ENCODE assay signal across 13 cellular contexts in the genomic region with DNA sequence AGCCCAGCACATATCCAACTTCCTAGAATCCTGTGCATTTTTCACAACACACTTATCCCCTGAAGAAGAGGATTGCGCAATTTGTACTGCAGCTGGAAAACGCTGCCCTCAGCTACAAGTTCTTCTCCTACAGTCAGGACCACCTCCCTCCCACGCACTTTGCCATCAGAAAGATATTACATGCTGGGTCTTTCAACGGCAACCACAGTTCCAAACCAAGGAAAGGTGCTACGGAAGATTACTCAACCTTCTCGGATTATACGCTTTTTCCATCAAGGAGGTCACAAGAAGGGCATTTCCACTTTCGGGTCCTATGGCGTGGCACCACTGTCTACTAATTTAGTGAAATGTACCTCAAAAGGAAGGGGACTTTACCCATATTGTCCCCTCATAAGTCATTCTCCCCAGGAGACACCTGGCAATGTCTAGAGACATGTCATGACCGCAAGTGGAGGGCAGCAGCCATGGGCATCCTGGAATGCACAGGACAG. TPM values are rescaled to one million over a fixed set of nuclear protein-coding genes. Genes with fewer than 3 reads are reported as not detected.
DNase-seq lines count a peak whose midpoint lies in the region; ATAC-seq and TF ChIP-seq lines count a peak whose summit lies in the region.
"Had no signal": no experiment of that assay in that cellular context is flagged by ENCODE, and none has a peak within 500 bp of the region (broad histone marks: within the 10 kb centered on the region; RNA-seq: fewer than 3 reads in every experiment).

No MANE protein-coding gene starts in this region.

- no peak overlapping the region for H3K4me3 Mint-ChIP-seq in activated CD8-positive, alpha-beta T cell treated with anti-CD3 and anti-CD28 coated beads for 36 hours
- no peak overlapping the region for H3K4me3 Mint-ChIP-seq in activated CD8-positive, alpha-beta T cell treated with anti-CD3 and anti-CD28 coated beads, Interleukin-2, amount 10 ng/mL, durations not matched to agents 7 days and 5 days
- H3K4me3 Mint-ChIP-seq in natural killer cell, result no peak overlapping the region
- H3K4me3 Mint-ChIP-seq: activated naive CD4-positive, alpha-beta T cell treated with anti-CD3 and anti-CD28 coated beads, Interleukin-2, amount 50 U/mL, for 24 hours had no signal

- H3K4me1 Mint-ChIP-seq in activated CD8-positive, alpha-beta T cell treated with anti-CD3 and anti-CD28 coated beads for 36 hours (ENCODE audit: low read depth), result peaks cover 65% of the 10 kb centered on the region
- H3K4me1 Mint-ChIP-seq in activated CD8-positive, alpha-beta T cell treated with anti-CD3 and anti-CD28 coated beads, Interleukin-2, amount 10 ng/mL, durations not matched to agents 7 days and 5 days (ENCODE audit: low read depth), result peaks cover 24% of the 10 kb centered on the region
- H3K4me1 Mint-ChIP-seq in natural killer cell, result peaks cover 57 to 63% of the 10 kb centered on the region in 2 donors

- H3K9me3 ChIP-seq in SK-N-MC (ENCODE audit: low read depth, low read length), result no peaks in the 10 kb centered on the region
- H3K9me3 ChIP-seq: uterus had no signal

- no peak overlapping the region for H3K27ac ChIP-seq in SK-N-MC
- H3K27ac ChIP-seq: uterus had no signal

- no peaks in the 10 kb centered on the region for H3K27me3 Mint-ChIP-seq in activated CD8-positive, alpha-beta T cell treated with anti-CD3 and anti-CD28 coated beads for 36 hours
- no peaks in the 10 kb centered on the region for H3K27me3 Mint-ChIP-seq in activated CD8-positive, alpha-beta T cell treated with anti-CD3 and anti-CD28 coated beads, Interleukin-2, amount 10 ng/mL, durations not matched to agents 7 days and 5 days (ENCODE audit: low read depth)
- H3K27me3 Mint-ChIP-seq in natural killer cell (ENCODE audit: low read depth in 2 of 2), result no peaks in the 10 kb centered on the region
- H3K27me3 Mint-ChIP-seq: activated naive CD4-positive, alpha-beta T cell treated with anti-CD3 and anti-CD28 coated beads, Interleukin-2, amount 50 U/mL, for 24 hours had no signal

- no peak overlapping the region for H3K9ac ChIP-seq in SK-N-MC (ENCODE audit: insufficient read length)

- H3K9me3 Mint-ChIP-seq in activated CD8-positive, alpha-beta T cell treated with anti-CD3 and anti-CD28 coated beads for 36 hours, result no peaks in the 10 kb centered on the region
- no peaks in the 10 kb centered on the region for H3K9me3 Mint-ChIP-seq in activated CD8-positive, alpha-beta T cell treated with anti-CD3 and anti-CD28 coated beads, Interleukin-2, amount 10 ng/mL, durations not matched to agents 7 days and 5 days (ENCODE audit: insufficient read depth)
- no peaks in the 10 kb centered on the region for H3K9me3 Mint-ChIP-seq in natural killer cell
- H3K9me3 Mint-ChIP-seq: activated naive CD4-positive, alpha-beta T cell treated with anti-CD3 and anti-CD28 coated beads, Interleukin-2, amount 50 U/mL, for 24 hours had no signal

- POLR2A ChIA-PET in activated CD8-positive, alpha-beta T cell treated with anti-CD3 and anti-CD28 coated beads for 36 hours (lab: Charles Lee), result interaction anchor here (0.6 to 1.9 kb wide), 5 partner anchors 9 to 209 kb away, joined by 3 to 8 read pairs (median 3); no protein-coding TSS in a partner anchor
- POLR2A ChIA-PET in activated CD8-positive, alpha-beta T cell treated with anti-CD3 and anti-CD28 coated beads, Interleukin-2, amount 10 ng/mL, durations not matched to agents 7 days and 5 days (lab: Charles Lee), result no interaction called here

- peak; percentile 68 for DNase-seq in activated CD8-positive, alpha-beta T cell treated with anti-CD3 and anti-CD28 coated beads for 36 hours
- DNase-seq in activated CD8-positive, alpha-beta T cell treated with anti-CD3 and anti-CD28 coated beads, Interleukin-2, amount 10 ng/mL, durations not matched to agents 7 days and 5 days, result no peak
- DNase-seq in SK-N-MC (ENCODE audit: low read depth, low spot score), result peak; percentile 52
- DNase-seq in fibroblast of villous mesenchyme (ENCODE audit: low read depth), result peak; percentile 81
- peak; percentile 26 to 39 for DNase-seq in stimulated activated CD8-positive, alpha-beta memory T cell treated with anti-CD3 and anti-CD28 coated beads, Interleukin-2, amount 100 ng/mL, for 48 hours (ENCODE audit: low read depth in 2 of 2)
- DNase-seq in NCI-H446 (lab: John Stamatoyannopoulos, UW), result no peak
- DNase-seq in natural killer cell, result no peak
- DNase-seq: effector CD4-positive, alpha-beta T cell; KG1; NCI-H524 treated with DMSO at 0.1 percent for 48 hours had no signal

- intact Hi-C loops in activated CD8-positive, alpha-beta T cell treated with anti-CD3 and anti-CD28 coated beads for 36 hours (cut with micrococcal nuclease), result no loop called here
- intact Hi-C loops in natural killer cell (cut with micrococcal nuclease), result no loop called here

- peak; percentile 86 for ATAC-seq in activated CD8-positive, alpha-beta T cell treated with anti-CD3 and anti-CD28 coated beads for 36 hours
- ATAC-seq in activated CD8-positive, alpha-beta T cell treated with anti-CD3 and anti-CD28 coated beads, Interleukin-2, amount 10 ng/mL, durations not matched to agents 7 days and 5 days, result no peak
- ATAC-seq in natural killer cell (no peak), GM19455 (IDR thresholded peaks at IDR 0.05; ENCODE audit: unreplicated experiment) (no peak)

- CTCF ChIA-PET in activated CD8-positive, alpha-beta T cell treated with anti-CD3 and anti-CD28 coated beads for 36 hours (lab: Charles Lee), result interaction anchor here (0.8 to 1.6 kb wide), 2 partner anchors 8 to 207 kb away, joined by 3 to 8 read pairs; no protein-coding TSS in a partner anchor
- CTCF ChIA-PET in activated CD8-positive, alpha-beta T cell treated with anti-CD3 and anti-CD28 coated beads, Interleukin-2, amount 10 ng/mL, durations not matched to agents 7 days and 5 days (lab: Charles Lee), result interaction anchor here (1.7 kb wide), 1 partner anchor 8 kb away, joined by 12 read pairs; no protein-coding TSS in a partner anchor

- no peak overlapping the region for H3K4me3 ChIP-seq in SK-N-MC
- no peak overlapping the region for H3K4me3 ChIP-seq in fibroblast of villous mesenchyme (ENCODE audit: low read depth, low read length)
- H3K4me3 ChIP-seq: uterus had no signal

- H3K36me3 Mint-ChIP-seq in activated CD8-positive, alpha-beta T cell treated with anti-CD3 and anti-CD28 coated beads for 36 hours (ENCODE audit: low read depth), result peaks cover 45% of the 10 kb centered on the region
- H3K36me3 Mint-ChIP-seq in activated CD8-positive, alpha-beta T cell treated with anti-CD3 and anti-CD28 coated beads, Interleukin-2, amount 10 ng/mL, durations not matched to agents 7 days and 5 days (ENCODE audit: low read depth), result peaks cover 51% of the 10 kb centered on the region
- H3K36me3 Mint-ChIP-seq in natural killer cell, result no peaks in the 10 kb centered on the region

- peaks cover 40% of the 10 kb centered on the region for H3K36me3 ChIP-seq in SK-N-MC (ENCODE audit: insufficient read depth, low read length)
- H3K36me3 ChIP-seq: uterus had no signal

- H3K27ac Mint-ChIP-seq in activated CD8-positive, alpha-beta T cell treated with anti-CD3 and anti-CD28 coated beads for 36 hours, result peak overlapping the region; percentile 34
- no peak overlapping the region for H3K27ac Mint-ChIP-seq in activated CD8-positive, alpha-beta T cell treated with anti-CD3 and anti-CD28 coated beads, Interleukin-2, amount 10 ng/mL, durations not matched to agents 7 days and 5 days
- no peak overlapping the region for H3K27ac Mint-ChIP-seq in natural killer cell
- H3K27ac Mint-ChIP-seq: activated naive CD4-positive, alpha-beta T cell treated with anti-CD3 and anti-CD28 coated beads, Interleukin-2, amount 50 U/mL, for 24 hours had no signal

- no peak for TF ChIP-seq CTCF in activated CD8-positive, alpha-beta T cell treated with anti-CD3 and anti-CD28 coated beads for 36 hours (IDR thresholded peaks at IDR 0.05)
- no peak for TF ChIP-seq CTCF in fibroblast of villous mesenchyme (IDR thresholded peaks at IDR 0.05; ENCODE audit: insufficient read depth, low read depth, low read length)
- no peak for TF ChIP-seq CTCF in natural killer cell (IDR thresholded peaks at IDR 0.05)

RNA-seq across cellular contexts. Expression of a gene that starts 35.2 kb away (rescaled TPM):
- 100 to 1,000 TPM; 155 to 163 TPM for total RNA-seq in activated CD8-positive, alpha-beta T cell treated with anti-CD3 and anti-CD28 coated beads for 36 hours
- total RNA-seq in activated CD8-positive, alpha-beta T cell treated with anti-CD3 and anti-CD28 coated beads, Interleukin-2, amount 10 ng/mL, durations not matched to agents 7 days and 5 days, result 100 to 1,000 TPM; 134 to 144 TPM
- 48.6 and 54.4 TPM in 2 replicates for total RNA-seq in fibroblast of villous mesenchyme
- 100 to 1,000 TPM; 213 to 268 (median 236) TPM for total RNA-seq in natural killer cell

RNA-seq across cellular contexts. Expression of a gene that starts 46.4 kb away (rescaled TPM):
- not detected for total RNA-seq in activated CD8-positive, alpha-beta T cell treated with anti-CD3 and anti-CD28 coated beads for 36 hours
- total RNA-seq in activated CD8-positive, alpha-beta T cell treated with anti-CD3 and anti-CD28 coated beads, Interleukin-2, amount 10 ng/mL, durations not matched to agents 7 days and 5 days, result not detected
- not detected in 2 replicates for total RNA-seq in fibroblast of villous mesenchyme
- 1 to 10 TPM in 1 of 3 donors, under 1 TPM in 2; 0.21 to 1.1 (median 0.29) TPM for total RNA-seq in natural killer cell
- total RNA-seq: uterus had no signal

RNA-seq across cellular contexts. Expression of a gene that starts 59.7 kb away (rescaled TPM):
- total RNA-seq in activated CD8-positive, alpha-beta T cell treated with anti-CD3 and anti-CD28 coated beads for 36 hours, result 10 to 100 TPM; 63.9 to 72.6 TPM
- total RNA-seq in activated CD8-positive, alpha-beta T cell treated with anti-CD3 and anti-CD28 coated beads, Interleukin-2, amount 10 ng/mL, durations not matched to agents 7 days and 5 days, result 100 to 1,000 TPM; 209 to 217 TPM
- total RNA-seq in fibroblast of villous mesenchyme (165 and 189 TPM in 2 replicates), natural killer cell (10 to 100 TPM; 59.0 to 70.0 (median 60.1) TPM)

Comparison
In these comparisons a context has a peak if more than half of its experiments do, and no peak if none do; other contexts are left out.
1. DNase-seq: peak in activated CD8-positive, alpha-beta T cell treated with anti-CD3 and anti-CD28 coated beads for 36 hours (single experiment), SK-N-MC (single experiment), fibroblast of villous mesenchyme (single experiment) and stimulated activated CD8-positive, alpha-beta memory T cell treated with anti-CD3 and anti-CD28 coated beads, Interleukin-2, amount 100 ng/mL, for 48 hours (2 of 2); none in activated CD8-positive, alpha-beta T cell treated with anti-CD3 and anti-CD28 coated beads, Interleukin-2, amount 10 ng/mL, durations not matched to agents 7 days and 5 days (single experiment), NCI-H446 (0 of 2) and natural killer cell (single experiment).